ENCODE assay signal across 12 cellular contexts in the genomic region with DNA sequence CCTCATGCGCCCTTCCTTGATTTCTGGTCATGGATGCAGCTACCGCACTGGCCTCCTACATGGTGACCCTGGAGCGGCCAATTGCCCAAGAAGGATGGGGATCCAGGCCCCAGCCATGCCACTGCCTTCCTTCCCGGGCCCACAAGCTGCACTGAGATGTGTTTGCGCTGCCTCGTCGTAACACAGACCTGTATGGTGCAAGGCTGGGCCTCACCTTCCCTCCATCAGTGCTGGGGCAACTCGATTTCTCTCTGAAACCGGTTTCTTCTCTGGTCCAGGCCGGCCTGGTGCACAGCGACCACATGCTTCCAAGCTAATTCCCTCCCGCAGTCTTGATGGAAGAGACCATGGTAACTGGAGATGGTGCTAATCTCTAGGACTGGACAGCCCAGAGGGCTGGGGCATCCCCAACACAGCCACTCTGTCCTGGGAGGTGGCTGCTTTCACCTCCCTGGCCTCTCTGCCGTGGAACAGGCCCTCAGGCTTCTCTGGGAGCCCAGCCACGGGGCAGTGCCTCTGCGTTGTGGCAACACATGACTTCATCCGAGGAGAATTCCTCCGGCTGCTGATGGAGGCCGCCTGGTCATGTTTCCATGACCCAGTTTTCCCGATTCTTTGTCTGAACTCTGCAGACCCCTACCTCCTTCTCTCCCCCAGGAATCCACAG.
DNase-seq lines count a peak whose midpoint lies in the region; ATAC-seq and TF ChIP-seq lines count a peak whose summit lies in the region.
"Had no signal": no experiment of that assay in that cellular context is flagged by ENCODE, and none has a peak within 500 bp of the region (broad histone marks: within the 10 kb centered on the region; RNA-seq: fewer than 3 reads in every experiment).

No MANE protein-coding gene starts in this region.

- H3K36me3 Mint-ChIP-seq in osteocyte (ENCODE audit: unreplicated experiment): no peaks in the 10 kb centered on the region

- peak; percentile 76 for DNase-seq in AG10803 (ENCODE audit: low read depth)
- peak; percentile 42 for DNase-seq in T1000 (lab: John Stamatoyannopoulos, UW)
- peak; percentile 85 to 92 for DNase-seq in foreskin fibroblast
- peak; percentile 91 for DNase-seq in osteocyte (ENCODE audit: extremely low spot score, unreplicated experiment)
- DNase-seq in effector CD8-positive, alpha-beta T cell (lab: John Stamatoyannopoulos, UW): no peak
- DNase-seq in left lobe of liver (ENCODE audit: low spot score): no peak
- no peak for DNase-seq in GOT3 (lab: John Stamatoyannopoulos, UW)
- DNase-seq: activated B cell treated with CpG ODN at 0.5 μM for 24 hours, RPMI8226 had no signal

- no peaks in the 10 kb centered on the region for H3K9me3 Mint-ChIP-seq in osteocyte (ENCODE audit: unreplicated experiment)
- H3K9me3 Mint-ChIP-seq: activated B cell treated with CpG ODN at 0.5 μM for 24 hours; activated T-helper 2 cell treated with anti-CD3 and anti-CD28 coated beads, Interferon-gamma antibody, Interleukin-2, Interleukin-4, amounts not matched to agents 10 μg/mL and 5 μg/mL and 100 μg/mL, durations not matched to agents 14 hours and 24 hours and 36 hours had no signal

- H3K4me3 ChIP-seq in AG10803 (ENCODE audit: low read length) (peak overlapping the region; percentile 24), foreskin fibroblast (ENCODE audit: low read depth in 1 of 2, low read length in 2 of 2) (peak overlapping the region in 1 of 2 donors; percentile 35)
- H3K4me3 ChIP-seq: prostate gland had no signal

- peak overlapping the region; percentile 55 for H3K4me3 Mint-ChIP-seq in osteocyte (ENCODE audit: unreplicated experiment)
- H3K4me3 Mint-ChIP-seq: activated B cell treated with CpG ODN at 0.5 μM for 24 hours had no signal

- TF ChIP-seq CTCF in AG10803 (conservative IDR thresholded peaks at IDR 0.05; ENCODE audit: low read length): no peak
- no peak for TF ChIP-seq CTCF in foreskin fibroblast (IDR thresholded peaks at IDR 0.05; ENCODE audit: low read depth, low read length)
- TF ChIP-seq CTCF in osteocyte (IDR thresholded peaks at IDR 0.05): no peak

- H3K27me3 Mint-ChIP-seq in osteocyte (ENCODE audit: unreplicated experiment): no peaks in the 10 kb centered on the region

- ATAC-seq in GM18858 (IDR thresholded peaks at IDR 0.05; ENCODE audit: unreplicated experiment) (no peak), left lobe of liver (no peak)

- peaks cover 64% of the 10 kb centered on the region for H3K4me1 Mint-ChIP-seq in osteocyte (ENCODE audit: unreplicated experiment)
- H3K4me1 Mint-ChIP-seq: activated B cell treated with CpG ODN at 0.5 μM for 24 hours had no signal

- peak overlapping the region; percentile 99 for H3K27ac Mint-ChIP-seq in osteocyte (ENCODE audit: unreplicated experiment)
- H3K27ac Mint-ChIP-seq: activated B cell treated with CpG ODN at 0.5 μM for 24 hours; activated T-helper 2 cell treated with anti-CD3 and anti-CD28 coated beads, Interferon-gamma antibody, Interleukin-2, Interleukin-4, amounts not matched to agents 10 μg/mL and 5 μg/mL and 100 μg/mL, durations not matched to agents 14 hours and 24 hours and 36 hours had no signal

Comparison
In these comparisons a context has a peak if more than half of its experiments do, and no peak if none do; other contexts are left out.
1. DNase-seq: peak in AG10803 (single experiment), T1000 (single experiment), foreskin fibroblast (2 of 2) and osteocyte (single experiment); none in effector CD8-positive, alpha-beta T cell (single experiment), left lobe of liver (single experiment) and GOT3 (single experiment).